8 cellular contexts compared by ENCODE assay signal in genomic region chr16:30429678-30430427, GRCh38. TPM values are rescaled to one million over a fixed set of nuclear protein-coding genes. Genes with fewer than 3 reads are reported as not detected.
A peak's percentile ranks its signal among the peaks of the same experiment; 100 is the strongest.
DNase-seq lines count a peak whose midpoint lies in the region; ATAC-seq and TF ChIP-seq lines count a peak whose summit lies in the region.

DCTPP1 (minus strand) TSS chr16:30430030; CDS start chr16:30429980, 50 bp downstream.

- peak; percentile 97 for DNase-seq in NCI-H128 (lab: John Stamatoyannopoulos, UW; ENCODE audit: unreplicated experiment)
- peak; percentile 95 for DNase-seq in activated naive CD8-positive, alpha-beta T cell treated with anti-CD3 and anti-CD28 coated beads, Interleukin-2, amount 50 U/mL, for 24 hours
- DNase-seq in cardiac septum (ENCODE audit: low spot score) = peak; percentile 95
- peak; percentile 99 to 100 for DNase-seq in trophoblast cell
- peak; percentile 90 for DNase-seq in type B pancreatic cell (ENCODE audit: extremely low spot score, unreplicated experiment)

- peak; percentile 81 for TF ChIP-seq CTCF in GM12873 (IDR thresholded peaks at IDR 0.05; ENCODE audit: insufficient read depth, low read depth, low read length, missing control alignments)
- TF ChIP-seq CTCF in SU-DHL-6 (IDR thresholded peaks at IDR 0.05; ENCODE audit: insufficient read depth, low read length, poor library complexity, severe bottlenecking) = peak; percentile 89
- peak; percentile 92 for TF ChIP-seq CTCF in type B pancreatic cell (conservative IDR thresholded peaks at IDR 0.05)

- no peaks in the 10 kb centered on the region; the same call in 1 of the 2 replicates for H4K20me1 ChIP-seq in SU-DHL-6 (ENCODE audit: low read depth, low read length)

- no peak within 1 kb of the TSS for H3K4me3 Mint-ChIP-seq in activated naive CD8-positive, alpha-beta T cell treated with anti-CD3 and anti-CD28 coated beads, Interleukin-2, amount 50 U/mL, for 24 hours
- no peak within 1 kb of the TSS for H3K4me3 Mint-ChIP-seq in type B pancreatic cell

- peak within 1 kb of the TSS; percentile 51 for H4K91ac ChIP-seq in trophoblast cell (ENCODE audit: low read depth, low read length)

- H3K9ac ChIP-seq in SU-DHL-6 (ENCODE audit: low read length) (peak within 1 kb of the TSS; percentile 82), trophoblast cell (ENCODE audit: low read length) (peak within 1 kb of the TSS; percentile 49)

- peak within 1 kb of the TSS; percentile 63 for H3K27ac ChIP-seq in SU-DHL-6 (ENCODE audit: low read depth, low read length)
- no peak within 1 kb of the TSS for H3K27ac ChIP-seq in trophoblast cell (ENCODE audit: low read depth, low read length)

- ATAC-seq in HG02759 (IDR thresholded peaks at IDR 0.05; ENCODE audit: unreplicated experiment) = peak; percentile 96
- peak; percentile 97 for ATAC-seq in activated naive CD8-positive, alpha-beta T cell treated with anti-CD3 and anti-CD28 coated beads, Interleukin-2, amount 50 U/mL, for 24 hours

- peaks cover 2% of the 10 kb centered on the region for H3K27me3 Mint-ChIP-seq in activated naive CD8-positive, alpha-beta T cell treated with anti-CD3 and anti-CD28 coated beads, Interleukin-2, amount 50 U/mL, for 24 hours
- no peaks in the 10 kb centered on the region for H3K27me3 Mint-ChIP-seq in type B pancreatic cell

- H3K36me3 Mint-ChIP-seq in activated naive CD8-positive, alpha-beta T cell treated with anti-CD3 and anti-CD28 coated beads, Interleukin-2, amount 50 U/mL, for 24 hours (ENCODE audit: low read depth) = peaks cover 5% of the 10 kb centered on the region
- peaks cover 10% of the 10 kb centered on the region for H3K36me3 Mint-ChIP-seq in type B pancreatic cell

- H3F3A ChIP-seq in SU-DHL-6 (ENCODE audit: insufficient read depth) = no peaks in the 10 kb centered on the region

- H3K4me3 ChIP-seq in SU-DHL-6 (ENCODE audit: insufficient read depth, low read length, poor library complexity, severe bottlenecking) = peak within 1 kb of the TSS; percentile 83
- H3K4me3 ChIP-seq in trophoblast cell (ENCODE audit: low read depth, low read length) = peak within 1 kb of the TSS; percentile 92

- no peaks in the 10 kb centered on the region for H3K9me2 ChIP-seq in SU-DHL-6 (replicated peaks; ENCODE audit: insufficient read depth, low read length)

- peaks cover 8 to 13% of the 10 kb centered on the region in 2 experiments for H3K4me1 ChIP-seq in trophoblast cell (ENCODE audit: control insufficient read depth in 1 of 2, insufficient read depth in 2 of 2, low read length in 2 of 2)

- peaks cover 9% of the 10 kb centered on the region for H3K36me3 ChIP-seq in SU-DHL-6 (ENCODE audit: low read length)
- peaks cover 5 to 8% of the 10 kb centered on the region in 2 experiments for H3K36me3 ChIP-seq in trophoblast cell (ENCODE audit: control insufficient read depth in 1 of 2, insufficient read depth in 2 of 2, low read length in 2 of 2)

- no peak within 1 kb of the TSS for H2BK12ac ChIP-seq in trophoblast cell (ENCODE audit: low read length)

- peak within 1 kb of the TSS; percentile 51 for H3K18ac ChIP-seq in trophoblast cell (ENCODE audit: low read length)

- no peaks in the 10 kb centered on the region for H3K9me3 ChIP-seq in SU-DHL-6 (ENCODE audit: insufficient read depth, low read length)
- no peaks in the 10 kb centered on the region for H3K9me3 ChIP-seq in trophoblast cell (ENCODE audit: insufficient read depth, low read depth, low read length)

- intact Hi-C loops in cardiac septum (cut with DNase I) = loop anchor here (5.0 kb wide), 1 partner anchor 102 kb away; the partner anchor contains the start of gene ZNF747

- H3K4me1 Mint-ChIP-seq in activated naive CD8-positive, alpha-beta T cell treated with anti-CD3 and anti-CD28 coated beads, Interleukin-2, amount 50 U/mL, for 24 hours = peaks cover 33% of the 10 kb centered on the region
- peaks cover 14% of the 10 kb centered on the region for H3K4me1 Mint-ChIP-seq in type B pancreatic cell (ENCODE audit: unreplicated experiment)

- no peaks in the 10 kb centered on the region for H3K9me3 Mint-ChIP-seq in activated naive CD8-positive, alpha-beta T cell treated with anti-CD3 and anti-CD28 coated beads, Interleukin-2, amount 50 U/mL, for 24 hours
- no peaks in the 10 kb centered on the region for H3K9me3 Mint-ChIP-seq in type B pancreatic cell

- H3K4ac ChIP-seq in trophoblast cell (ENCODE audit: low read depth, low read length) = peak within 1 kb of the TSS; percentile 34

- peak within 1 kb of the TSS; percentile 16 for H3K14ac ChIP-seq in trophoblast cell (ENCODE audit: low read length)

- no peak within 1 kb of the TSS for H3K27ac Mint-ChIP-seq in activated naive CD8-positive, alpha-beta T cell treated with anti-CD3 and anti-CD28 coated beads, Interleukin-2, amount 50 U/mL, for 24 hours
- H3K27ac Mint-ChIP-seq in type B pancreatic cell = peak within 1 kb of the TSS; percentile 8

- H3K4me2 ChIP-seq in SU-DHL-6 (ENCODE audit: low read depth, low read length, poor library complexity, severe bottlenecking) (peak within 1 kb of the TSS; percentile 81), trophoblast cell (ENCODE audit: low read length) (peak within 1 kb of the TSS; percentile 67)

- H2AK5ac ChIP-seq in trophoblast cell (ENCODE audit: low read length) = peak within 1 kb of the TSS; percentile 13

- no peak within 1 kb of the TSS for H3K23ac ChIP-seq in trophoblast cell (ENCODE audit: low read length)

- peak within 1 kb of the TSS; percentile 85 for H4K12ac ChIP-seq in trophoblast cell (ENCODE audit: low read depth, low read length)

- H2BK5ac ChIP-seq in trophoblast cell (ENCODE audit: low read depth, low read length, poor library complexity) = no peak within 1 kb of the TSS

- H2AFZ ChIP-seq in SU-DHL-6 (ENCODE audit: low read depth, low read length, severe bottlenecking) (peak within 1 kb of the TSS; percentile 77), trophoblast cell (ENCODE audit: insufficient read depth, low read length, poor library complexity) (peak within 1 kb of the TSS; percentile 93)

- no peak within 1 kb of the TSS for H2BK120ac ChIP-seq in trophoblast cell (ENCODE audit: insufficient read depth, low read length, poor library complexity)

- H4K8ac ChIP-seq in trophoblast cell (ENCODE audit: low read depth, low read length) = peak within 1 kb of the TSS; percentile 86

- H3K79me2 ChIP-seq in SU-DHL-6 (ENCODE audit: insufficient read depth, low read length) = peaks cover 34% of the 10 kb centered on the region
- H3K79me2 ChIP-seq in trophoblast cell (ENCODE audit: control insufficient read depth, insufficient read depth, low read length, poor library complexity) = peaks cover 3% of the 10 kb centered on the region

- H3K79me1 ChIP-seq in trophoblast cell (ENCODE audit: low read length) = peaks cover 3% of the 10 kb centered on the region

- H3K27me3 ChIP-seq in SU-DHL-6 (ENCODE audit: low read length) (no peaks in the 10 kb centered on the region), trophoblast cell (ENCODE audit: insufficient read depth, low read length) (no peaks in the 10 kb centered on the region)

- no CpG with 5 or more reads among the region's 49 CpGs for WGBS in trophoblast cell (ENCODE audit: extremely low coverage, insufficient coverage, insufficient read length)

RNA-seq across cellular contexts. Expression of gene DCTPP1, which starts in this region (rescaled TPM):
- 23.1 TPM for total RNA-seq in cardiac septum
- polyA plus RNA-seq in trophoblast cell (2013) = 20.1 and 21.1 TPM in 2 replicates
- total RNA-seq in type B pancreatic cell (ENCODE audit: low replicate concordance) = 41.8 and 62.1 TPM in 2 replicates
